Comparison of ENCODE assay signal across 8 cellular contexts in genomic region chr1:16013220-16013907, GRCh38. TPM values are rescaled to one million over a fixed set of nuclear protein-coding genes. Genes with fewer than 3 reads are reported as not detected.
DNase-seq lines count a peak whose midpoint lies in the region; ATAC-seq and TF ChIP-seq lines count a peak whose summit lies in the region.

No MANE protein-coding gene starts in this region.

- H3K36me3 Mint-ChIP-seq in T-cell (no peaks in the 10 kb centered on the region), MCF 10A (ENCODE audit: insufficient read depth, unreplicated experiment) (no peaks in the 10 kb centered on the region)

- H3F3A ChIP-seq in SK-N-SH (replicated peaks; ENCODE audit: insufficient read depth), result no peaks in the 10 kb centered on the region

- BruUV-seq in MCF 10A (replicated peaks; lab: Mats Ljungman, UMichigan), result no TSS peak

- no peak overlapping the region for H3K4me3 ChIP-seq in SK-N-SH (ENCODE audit: low read depth in 2 of 2, low read length in 1 of 2)

- DNase-seq in SK-N-SH (peak; percentile 60), T-cell (peak in 4 of 34 experiments; percentile 9 to 37 (median 14)), MCF 10A (ENCODE audit: unreplicated experiment) (peak; percentile 64), hippocampal formation (lab: John Stamatoyannopoulos, UW) (no peak)
- peak in 2 of 3 donors; percentile 25 to 42 for DNase-seq in stimulated activated CD4-positive, alpha-beta T cell treated with anti-CD3 and anti-CD28 coated beads, TNF-alpha, amount 100 ng/mL, for 1 hour (ENCODE audit: low read depth in 3 of 3, low spot score in 1 of 3)

- WGBS in SK-N-SH (ENCODE audit: low lambda C conversion rate), result 29% methylated on average over 10 of the region's 28 CpGs

- TF ChIP-seq CTCF in SK-N-SH (IDR thresholded peaks at IDR 0.05), result no peak
- TF ChIP-seq CTCF in MCF 10A (IDR thresholded peaks at IDR 0.05; ENCODE audit: unreplicated experiment), result no peak

- POLR2A ChIA-PET in SK-N-SH (lab: Yijun Ruan, JAX) (no interaction called here), T-cell (lab: Charles Lee) (no interaction called here), MCF 10A (lab: Yijun Ruan, JAX) (interaction anchor here (0.6 kb wide), 1 partner anchor 183 kb away, joined by 4 read pairs; no protein-coding TSS in a partner anchor)

- H3K9me3 ChIP-seq in SK-N-SH, result no peaks in the 10 kb centered on the region

- no peak for TF ChIP-seq EP300 in SK-N-SH (IDR thresholded peaks at IDR 0.05; ENCODE audit: borderline replicate concordance in 1 of 2, low read depth in 1 of 2, low read length in 1 of 2)

- no peak for ATAC-seq in SK-N-SH treated with all-trans-retinoic acid at 6 μM for 48 hours
- ATAC-seq in T-cell (replicated peaks in 1 of 4), result peak; percentile 47 to 49 (median 48)
- ATAC-seq in GM18909 (IDR thresholded peaks at IDR 0.05; ENCODE audit: poor library complexity, unreplicated experiment), result no peak

- no peak overlapping the region for H2AFZ ChIP-seq in SK-N-SH (ENCODE audit: low read depth)

- CTCF ChIA-PET in SK-N-SH (lab: Yijun Ruan, JAX), result interaction anchor here (1.0 to 4.8 kb wide), 5 partner anchors 19 to 222 kb away, joined by 3 to 27 read pairs (median 6); partner anchors contain the start of gene FAM131C
- CTCF ChIA-PET in T-cell (lab: Charles Lee), result no interaction called here
- CTCF ChIA-PET in MCF 10A (lab: Yijun Ruan, JAX), result interaction anchor here (0.6 to 1.3 kb wide), 2 partner anchors 19 to 210 kb away, joined by 3 to 7 read pairs; no protein-coding TSS in a partner anchor

- H3K27ac Mint-ChIP-seq in T-cell (no peak overlapping the region), MCF 10A (ENCODE audit: low read depth, unreplicated experiment) (peak overlapping the region; percentile 19)

- H3K27me3 Mint-ChIP-seq in T-cell, result peaks cover 3 to 21% of the 10 kb centered on the region in 2 donors
- no peaks in the 10 kb centered on the region for H3K27me3 Mint-ChIP-seq in MCF 10A (ENCODE audit: insufficient read depth, unreplicated experiment)

- no peaks in the 10 kb centered on the region for H3K9me2 ChIP-seq in SK-N-SH

- peaks cover 0 to 35% of the 10 kb centered on the region in 2 experiments; a peak in 1 of 4 replicates for H3K4me1 ChIP-seq in SK-N-SH (ENCODE audit: control insufficient read depth in 1 of 2, insufficient read depth in 2 of 2, low read depth in 1 of 2, low read length in 1 of 2)

- H3K27me3 ChIP-seq in SK-N-SH (ENCODE audit: insufficient read depth), result no peaks in the 10 kb centered on the region
- H3K27me3 ChIP-seq in layer of hippocampus (ENCODE audit: control insufficient read depth, insufficient read depth, low read length), result peaks cover 3% of the 10 kb centered on the region

- no peak overlapping the region for H3K4me2 ChIP-seq in SK-N-SH

- TF ChIP-seq RAD21 in SK-N-SH (IDR thresholded peaks at IDR 0.05; ENCODE audit: low read length), result no peak

- H3K36me3 ChIP-seq in SK-N-SH (replicated peaks in 1 of 2; ENCODE audit: control insufficient read depth in 1 of 2, insufficient read depth in 2 of 2, low read length in 1 of 2), result no peaks in the 10 kb centered on the region

- no peaks in the 10 kb centered on the region for H3K9me3 Mint-ChIP-seq in T-cell
- no peaks in the 10 kb centered on the region for H3K9me3 Mint-ChIP-seq in MCF 10A (ENCODE audit: unreplicated experiment)

- intact Hi-C loops in MCF 10A (cut with micrococcal nuclease), result no loop called here

- H3K9ac ChIP-seq in SK-N-SH, result no peak overlapping the region

- H3K27ac ChIP-seq in SK-N-SH (ENCODE audit: low read depth in 2 of 2, low read length in 1 of 2) (no peak overlapping the region), layer of hippocampus (ENCODE audit: low read depth, low read length) (peak overlapping the region; percentile 35)

- H3K4me3 Mint-ChIP-seq in T-cell, result peak overlapping the region in 1 of 3 donors; percentile 52
- no peak overlapping the region for H3K4me3 Mint-ChIP-seq in MCF 10A (ENCODE audit: unreplicated experiment)

- no peaks in the 10 kb centered on the region for H3K79me2 ChIP-seq in SK-N-SH (ENCODE audit: insufficient read depth)

- peaks cover 4 to 7% (median 5%) of the 10 kb centered on the region in 3 donors for H3K4me1 Mint-ChIP-seq in T-cell
- H3K4me1 Mint-ChIP-seq in MCF 10A (ENCODE audit: insufficient read depth, unreplicated experiment), result peaks cover 13% of the 10 kb centered on the region

- H4K20me1 ChIP-seq in SK-N-SH (ENCODE audit: insufficient read depth), result no peaks in the 10 kb centered on the region

TF ChIP-seq in SK-N-SH, 30 proteins besides CTCF, POLR2A, EP300 and RAD21:
- TF ChIP-seq USF1 (IDR thresholded peaks at IDR 0.05; ENCODE audit: borderline replicate concordance, low read depth), result no peak
- TF ChIP-seq ELF1 (IDR thresholded peaks at IDR 0.05), result no peak
- TF ChIP-seq SIN3A (IDR thresholded peaks at IDR 0.05; ENCODE audit: borderline replicate concordance, low read depth, low read length), result no peak
- no peak for TF ChIP-seq POLR2AphosphoS5 (IDR thresholded peaks at IDR 0.05; ENCODE audit: low read depth, low read length)
- TF ChIP-seq JUND (IDR thresholded peaks at IDR 0.05), result no peak
- no peak for TF ChIP-seq NFIC (IDR thresholded peaks at IDR 0.05; ENCODE audit: borderline replicate concordance)
- TF ChIP-seq TEAD4 (IDR thresholded peaks at IDR 0.05; ENCODE audit: borderline replicate concordance, insufficient read depth), result no peak

TF ChIP-seq in SK-N-SH treated with all-trans-retinoic acid at 6 μM for 48 hours, 23 proteins besides CTCF, POLR2A, EP300 and RAD21:
- no peak for TF ChIP-seq ZFP30 (CRISPR knock-in tag; IDR thresholded peaks at IDR 0.05)
- no peak for TF ChIP-seq TSHZ2 (CRISPR knock-in tag; IDR thresholded peaks at IDR 0.05)
- TF ChIP-seq ZC3H10 (CRISPR knock-in tag; IDR thresholded peaks at IDR 0.05), result no peak
- TF ChIP-seq, protein P1, sequence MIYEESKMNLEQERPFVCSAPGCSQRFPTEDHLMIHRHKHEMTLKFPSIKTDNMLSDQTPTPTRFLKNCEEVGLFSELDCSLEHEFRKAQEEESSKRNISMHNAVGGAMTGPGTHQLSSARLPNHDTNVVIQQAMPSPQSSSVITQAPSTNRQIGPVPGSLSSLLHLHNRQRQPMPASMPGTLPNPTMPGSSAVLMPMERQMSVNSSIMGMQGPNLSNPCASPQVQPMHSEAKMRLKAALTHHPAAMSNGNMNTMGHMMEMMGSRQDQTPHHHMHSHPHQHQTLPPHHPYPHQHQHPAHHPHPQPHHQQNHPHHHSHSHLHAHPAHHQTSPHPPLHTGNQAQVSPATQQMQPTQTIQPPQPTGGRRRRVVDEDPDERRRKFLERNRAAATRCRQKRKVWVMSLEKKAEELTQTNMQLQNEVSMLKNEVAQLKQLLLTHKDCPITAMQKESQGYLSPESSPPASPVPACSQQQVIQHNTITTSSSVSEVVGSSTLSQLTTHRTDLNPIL (CRISPR knock-in tag; IDR thresholded peaks at IDR 0.05; ENCODE audit: low read depth), result no peak
- no peak for TF ChIP-seq CSDC2 (CRISPR knock-in tag; IDR thresholded peaks at IDR 0.05)
- no peak for TF ChIP-seq ZNF565 (CRISPR knock-in tag; conservative IDR thresholded peaks at IDR 0.05; ENCODE audit: low read depth)

RNA-seq across cellular contexts. Expression of gene HSPB7, which starts 4.5 kb away (rescaled TPM):
- 0.05 and 0.23 TPM in 2 replicates for polyA plus RNA-seq in SK-N-SH (2012; rRNA removed)
- polyA plus RNA-seq in SK-N-SH (2012; cell fraction: cytosol; rRNA removed), result 0.03 and 0.08 TPM in 2 replicates
- 0.06 and 0.11 TPM in 2 replicates for polyA plus RNA-seq in SK-N-SH (2012; cell fraction: nucleus; rRNA removed)
- total RNA-seq in T-cell (under 1 TPM in 1 of 5 donors, not detected in 4; 0.19 TPM), MCF 10A (2022) (not detected in 2 replicates)

RNA-seq across cellular contexts. Expression of gene CLCNKA, which starts 8.5 kb away (rescaled TPM):
- 0.03 TPM in 2 replicates for polyA plus RNA-seq in SK-N-SH (2012; rRNA removed)
- polyA plus RNA-seq in SK-N-SH (2012; cell fraction: cytosol; rRNA removed), result 0.01 TPM in 1 of 2 replicates, not detected in the other
- polyA plus RNA-seq in SK-N-SH (2012; cell fraction: nucleus; rRNA removed), result 0.24 and 0.46 TPM in 2 replicates
- total RNA-seq in T-cell (not detected), MCF 10A (2022) (not detected in 2 replicates)

RNA-seq across cellular contexts. Expression of gene SRARP, which starts 9.3 kb away (rescaled TPM):
- not detected in 2 replicates for polyA plus RNA-seq in SK-N-SH (2012; rRNA removed)
- polyA plus RNA-seq in SK-N-SH (2012; cell fraction: cytosol; rRNA removed), result not detected in 2 replicates
- polyA plus RNA-seq in SK-N-SH (2012; cell fraction: nucleus; rRNA removed), result not detected in 2 replicates
- total RNA-seq in T-cell, result not detected
- not detected in 2 replicates for total RNA-seq in MCF 10A (2022)

RNA-seq across cellular contexts. Expression of gene CLCNKB, which starts 30.2 kb away (rescaled TPM):
- polyA plus RNA-seq in SK-N-SH (2012; rRNA removed), result 0.37 and 0.41 TPM in 2 replicates
- polyA plus RNA-seq in SK-N-SH (2012; cell fraction: cytosol; rRNA removed), result 0.18 and 0.25 TPM in 2 replicates
- polyA plus RNA-seq in SK-N-SH (2012; cell fraction: nucleus; rRNA removed), result 2.0 and 2.4 TPM in 2 replicates
- total RNA-seq in T-cell (not detected), MCF 10A (2022) (not detected in 2 replicates)

RNA-seq across cellular contexts. Expression of gene ZBTB17, which starts 37.5 kb away (rescaled TPM):
- polyA plus RNA-seq in SK-N-SH (2012; rRNA removed), result 54.1 and 56.4 TPM in 2 replicates
- polyA plus RNA-seq in SK-N-SH (2012; cell fraction: cytosol; rRNA removed), result 13.7 and 23.4 TPM in 2 replicates
- polyA plus RNA-seq in SK-N-SH (2012; cell fraction: nucleus; rRNA removed), result 205 and 268 TPM in 2 replicates
- 10 to 100 TPM; 66.6 to 82.6 (median 78.3) TPM for total RNA-seq in T-cell
- 46.3 and 48.3 TPM in 2 replicates for total RNA-seq in MCF 10A (2022)

Comparison
In these comparisons a context has a peak if more than half of its experiments do, and no peak if none do; other contexts are left out.
1. DNase-seq: peak in SK-N-SH (single experiment), MCF 10A (single experiment) and stimulated activated CD4-positive, alpha-beta T cell treated with anti-CD3 and anti-CD28 coated beads, TNF-alpha, amount 100 ng/mL, for 1 hour (2 of 3); none in hippocampal formation (0 of 2).
2. ATAC-seq: peak in T-cell (4 of 4); none in SK-N-SH treated with all-trans-retinoic acid at 6 μM for 48 hours (single experiment) and GM18909 (single experiment).
3. CTCF ChIA-PET loops: an anchor here in SK-N-SH (1.0 to 4.8 kb wide) and MCF 10A (0.6 to 1.3 kb wide); none called in T-cell.